In genomic region chr21:34603002-34603709, GRCh38 we compare ENCODE assay signal across 8 cellular contexts. TPM values are rescaled to one million over a fixed set of nuclear protein-coding genes. Genes with fewer than 3 reads are reported as not detected.
DNase-seq lines count a peak whose midpoint lies in the region; ATAC-seq and TF ChIP-seq lines count a peak whose summit lies in the region.

No MANE protein-coding gene starts in this region.

- peak; percentile 64 for ATAC-seq in GM19351 (IDR thresholded peaks at IDR 0.05; ENCODE audit: unreplicated experiment)
- ATAC-seq in T-helper 17 cell = peak; percentile 60
- peak; percentile 95 for ATAC-seq in left ventricle myocardium superior
- no peak for ATAC-seq in GM21737 (IDR thresholded peaks at IDR 0.05; ENCODE audit: unreplicated experiment)

- H3K4me3 ChIP-seq in retinal pigment epithelial cell (ENCODE audit: low read length) = no peak overlapping the region

- H3K27me3 Mint-ChIP-seq in T-helper 17 cell = no peaks in the 10 kb centered on the region

- H3K36me3 Mint-ChIP-seq in T-helper 17 cell (ENCODE audit: low read depth) = peaks cover 4% of the 10 kb centered on the region

- H3K9me3 ChIP-seq in T-helper 17 cell (ENCODE audit: control insufficient read depth, low read length, poor library complexity, severe bottlenecking) = no peaks in the 10 kb centered on the region

- H3K4me1 Mint-ChIP-seq in T-helper 17 cell = peaks cover 4% of the 10 kb centered on the region

- no peak overlapping the region for H3K4me3 Mint-ChIP-seq in T-helper 17 cell

- peak; percentile 80 for DNase-seq in AG08395 (ENCODE audit: low spot score)
- peak; percentile 99 for DNase-seq in NCI-H1417 treated with DMSO at 0.1 percent for 48 hours (lab: John Stamatoyannopoulos, UW)
- DNase-seq in T-helper 17 cell = peak in 2 of 3 donors; percentile 16
- DNase-seq in amygdala (lab: John Stamatoyannopoulos, UW) = peak in 52 of 56 donors; percentile 36 to 94 (median 72)
- peak; percentile 92 for DNase-seq in left ventricle myocardium superior
- no peak for DNase-seq in retinal pigment epithelial cell (ENCODE audit: low read depth)

- intact Hi-C loops in left ventricle myocardium superior (cut with micrococcal nuclease) = no loop called here

- no peak overlapping the region for H3K27ac Mint-ChIP-seq in T-helper 17 cell

- TF ChIP-seq CTCF in retinal pigment epithelial cell (conservative IDR thresholded peaks at IDR 0.05; ENCODE audit: low read depth, low read length) = peak; percentile 79

RNA-seq across cellular contexts. Expression of gene RCAN1, which starts 11.8 kb away (rescaled TPM):
- total RNA-seq in T-helper 17 cell = 1 to 10 TPM; 3.0 to 3.2 TPM
- total RNA-seq in left ventricle myocardium superior = 36.7 TPM
